Comparison of ENCODE assay signal across 8 cellular contexts in the genomic region with DNA sequence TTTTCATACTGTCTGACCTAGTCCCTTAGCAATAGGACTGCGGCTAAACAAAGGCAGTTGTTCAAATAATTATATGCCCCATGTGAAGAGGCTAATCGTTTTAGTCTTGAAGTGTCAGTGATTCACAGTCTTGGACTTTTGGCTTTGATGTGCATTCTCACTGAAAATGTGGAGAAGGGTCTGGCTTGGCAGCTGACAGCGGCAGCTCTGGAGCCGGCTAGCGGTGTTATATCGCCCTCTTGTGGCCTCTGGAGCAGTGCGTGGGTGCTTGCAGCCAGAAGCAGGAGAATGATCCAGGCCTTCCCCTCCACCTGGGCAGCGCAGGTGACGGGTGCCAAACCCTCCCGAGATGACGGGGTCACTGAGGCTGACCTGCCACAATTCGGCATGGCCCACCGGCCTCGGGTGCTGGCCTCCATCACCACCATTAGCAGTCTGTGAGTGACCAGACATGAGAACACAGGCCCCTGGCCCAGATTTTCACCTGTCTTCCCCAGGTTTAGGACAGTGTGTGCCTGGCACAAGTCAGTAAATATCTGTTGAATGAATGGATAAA.
DNase-seq lines count a peak whose midpoint lies in the region; ATAC-seq, FAIRE-seq and TF ChIP-seq lines count a peak whose summit lies in the region.

No MANE protein-coding gene starts in this region.

- H3K4me1 Mint-ChIP-seq in activated T-helper 17 cell treated with anti-CD3 and anti-CD28 coated beads, Interleukin-2, amount 50 U/mL, for 72 hours: no peaks in the 10 kb centered on the region

- no peaks in the 10 kb centered on the region for H3K27me3 Mint-ChIP-seq in activated T-helper 17 cell treated with anti-CD3 and anti-CD28 coated beads, Interleukin-2, amount 50 U/mL, for 72 hours

- ATAC-seq in activated T-helper 17 cell treated with anti-CD3 and anti-CD28 coated beads, Interleukin-2, amount 50 U/mL, for 72 hours (replicated peaks): peak; percentile 87
- no peak for ATAC-seq in HG03175 (IDR thresholded peaks at IDR 0.05; ENCODE audit: unreplicated experiment)

- H3K4me1 ChIP-seq in stomach smooth muscle (ENCODE audit: control insufficient read depth, insufficient read depth, low read length): peaks cover 30% of the 10 kb centered on the region

- H3K4me3 ChIP-seq in foreskin fibroblast (ENCODE audit: low read depth in 1 of 2, low read length in 2 of 2) (no peak overlapping the region), stomach smooth muscle (ENCODE audit: low read length in 2 of 2) (no peak overlapping the region)

- H3K27ac ChIP-seq in stomach smooth muscle (ENCODE audit: low read length): peak overlapping the region; percentile 37

- H3K36me3 ChIP-seq in stomach smooth muscle (ENCODE audit: control insufficient read depth in 2 of 2, insufficient read depth in 2 of 2, low read length in 2 of 2): peaks cover 6 to 13% of the 10 kb centered on the region in 2 donors

- H3K9ac ChIP-seq in stomach smooth muscle (ENCODE audit: low read length in 2 of 2): peak overlapping the region; percentile 13 to 19

- no peaks in the 10 kb centered on the region for H3K9me3 ChIP-seq in stomach smooth muscle (ENCODE audit: control insufficient read depth in 2 of 2, low read length in 2 of 2)

- DNase-seq in DMS153 (lab: John Stamatoyannopoulos, UW) (peak; percentile 31), HTR-8/SVneo (ENCODE audit: insufficient read length, low spot score) (peak; percentile 78), RCC 7860 (ENCODE audit: low spot score) (peak; percentile 57), foreskin fibroblast (peak; percentile 69 to 90), non-pigmented ciliary epithelial cell (ENCODE audit: low read depth) (peak; percentile 42)

- no peak overlapping the region for H3K4me3 Mint-ChIP-seq in activated T-helper 17 cell treated with anti-CD3 and anti-CD28 coated beads, Interleukin-2, amount 50 U/mL, for 72 hours

- peak; percentile 94 for TF ChIP-seq CTCF in foreskin fibroblast (IDR thresholded peaks at IDR 0.05; ENCODE audit: low read depth, low read length)

- FAIRE-seq in HTR-8/SVneo (lab: Jason Lieb, UNC) (no peak), RCC 7860 (lab: Jason Lieb, UNC) (no peak)

- no peak overlapping the region for H3K27ac Mint-ChIP-seq in activated T-helper 17 cell treated with anti-CD3 and anti-CD28 coated beads, Interleukin-2, amount 50 U/mL, for 72 hours

- no peaks in the 10 kb centered on the region for H3K9me3 Mint-ChIP-seq in activated T-helper 17 cell treated with anti-CD3 and anti-CD28 coated beads, Interleukin-2, amount 50 U/mL, for 72 hours

- no peaks in the 10 kb centered on the region for H3K27me3 ChIP-seq in stomach smooth muscle (ENCODE audit: control insufficient read depth in 1 of 2, insufficient read depth in 2 of 2, low read length in 2 of 2)

- H3K36me3 Mint-ChIP-seq in activated T-helper 17 cell treated with anti-CD3 and anti-CD28 coated beads, Interleukin-2, amount 50 U/mL, for 72 hours (ENCODE audit: low read depth): no peaks in the 10 kb centered on the region
